ENCODE assay signal across 18 cellular contexts in genomic region chr6:75848274-75848673, GRCh38.
A peak's percentile ranks its signal among the peaks of the same experiment; 100 is the strongest.
DNase-seq lines count a peak whose midpoint lies in the region; ATAC-seq, FAIRE-seq and TF ChIP-seq lines count a peak whose summit lies in the region.
"Had no signal": no experiment of that assay in that cellular context is flagged by ENCODE, and none has a peak within 500 bp of the region (broad histone marks: within the 10 kb centered on the region; RNA-seq: fewer than 3 reads in every experiment).

No MANE protein-coding gene starts in this region.

- no peak for ATAC-seq in GM18519 (IDR thresholded peaks at IDR 0.05; ENCODE audit: low FRiP score, unreplicated experiment)
- ATAC-seq: GM23338 had no signal

- peak; percentile 50 for DNase-seq in LNCaP clone FGC (ENCODE audit: low read depth)
- no peak for DNase-seq in HCEC 1CT
- DNase-seq in NCI-H524 (lab: John Stamatoyannopoulos, UW), result no peak
- DNase-seq in activated T-cell treated with anti-CD3 and anti-CD28 coated beads, Interleukin-2, amount 50 U/mL, for 48 hours, result no peak
- DNase-seq: C1 segment of cervical spinal cord; Calu3; CD4-positive, alpha-beta memory T cell; COR-L47; DMS53; DMS79 treated with DMSO at 0.1 percent for 48 hours; H9; HFFc6 had no signal

- H3K27ac ChIP-seq in 22Rv1 (peak overlapping the region; percentile 93), VCaP (peak overlapping the region; percentile 98)

- peak overlapping the region; percentile 16; the same call in 1 of the 2 replicates for H3K4me3 ChIP-seq in LNCaP clone FGC (ENCODE audit: low read depth, low read length)
- H3K4me3 ChIP-seq: GM23338 had no signal

- no peak for TF ChIP-seq CTCF in 22Rv1 (IDR thresholded peaks at IDR 0.05)
- no peak for TF ChIP-seq CTCF in LNCaP clone FGC (IDR thresholded peaks at IDR 0.05; ENCODE audit: control insufficient read depth, extremely low read depth, insufficient read depth)
- no peak for TF ChIP-seq CTCF in VCaP (conservative IDR thresholded peaks at IDR 0.05)

- peak; percentile 62 for FAIRE-seq in islet of Langerhans (lab: Jason Lieb, UNC)
- FAIRE-seq: GM12892 had no signal
